ENCODE assay signal across 1 cellular context in genomic region chr1:178694923-178695525, GRCh38.
TF ChIP-seq lines count a peak whose summit lies in the region.

No MANE protein-coding gene starts in this region.

TF ChIP-seq in GM23338, 12 proteins besides CTCF, POLR2A, EP300 and RAD21 (continued from another document):
- TF ChIP-seq ZNF462 (CRISPR knock-in tag; IDR thresholded peaks at IDR 0.05) (no peak), EZH2phosphoT487 (IDR thresholded peaks at IDR 0.05; ENCODE audit: unreplicated experiment) (no peak)
